In the genomic region with DNA sequence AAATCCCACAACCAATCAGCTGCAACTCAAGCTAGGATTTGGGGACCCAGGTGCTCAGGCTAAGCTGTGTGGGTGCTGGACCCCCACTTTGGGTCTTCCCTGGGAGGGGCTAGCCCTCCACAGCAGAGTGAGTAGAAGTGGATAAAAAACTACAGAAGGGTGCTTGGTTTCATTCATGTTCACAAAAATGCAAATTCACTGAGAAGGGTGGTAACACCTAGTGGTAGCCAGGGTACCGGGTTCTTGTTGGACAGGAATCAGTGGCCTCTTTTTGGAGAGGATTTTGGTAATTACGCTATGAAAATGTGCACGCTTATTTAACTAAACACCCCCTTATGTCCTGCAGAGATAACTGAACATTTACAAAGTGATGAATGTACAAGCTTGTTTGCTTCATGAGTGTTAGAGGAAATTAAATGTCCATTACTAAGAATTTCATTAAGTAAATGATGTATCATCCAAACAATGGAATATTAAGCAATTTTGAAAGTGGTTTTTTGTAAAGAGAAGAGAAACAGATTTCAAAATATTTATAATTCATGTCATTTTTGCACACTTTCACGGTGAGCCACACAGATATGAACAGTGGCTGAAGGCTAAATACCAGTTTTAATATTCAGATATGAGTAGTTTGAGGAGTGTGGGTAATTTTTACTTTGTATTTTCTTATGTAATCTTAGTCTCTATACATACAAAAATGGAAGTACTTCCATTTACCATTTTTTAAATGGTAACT, we compare ENCODE assay signal across 11 cellular contexts.
DNase-seq lines count a peak whose midpoint lies in the region; ATAC-seq lines count a peak whose summit lies in the region.
"Had no signal": no experiment of that assay in that cellular context is flagged by ENCODE, and none has a peak within 500 bp of the region (broad histone marks: within the 10 kb centered on the region; RNA-seq: fewer than 3 reads in every experiment).

No MANE protein-coding gene starts in this region.

- no peaks in the 10 kb centered on the region for H3K27me3 Mint-ChIP-seq in activated T-cell treated with anti-CD3 and anti-CD28 coated beads, Interleukin-2, amount 50 U/mL, for 4 hours (ENCODE audit: low read depth)
- no peaks in the 10 kb centered on the region for H3K27me3 Mint-ChIP-seq in activated naive CD8-positive, alpha-beta T cell
- H3K27me3 Mint-ChIP-seq: type B pancreatic cell had no signal

- peak; percentile 11 to 32 for ATAC-seq in activated T-cell treated with anti-CD3 and anti-CD28 coated beads, Interleukin-2, amount 50 U/mL, for 4 hours
- ATAC-seq in HG03064 (IDR thresholded peaks at IDR 0.05; ENCODE audit: low read depth, unreplicated experiment) (peak; percentile 8), GM18870 (IDR thresholded peaks at IDR 0.05; ENCODE audit: unreplicated experiment) (no peak)
- ATAC-seq in stimulated activated effector memory CD8-positive, alpha-beta T cell treated with anti-CD3 and anti-CD28 coated beads, Interleukin-12 subunit alpha, Interleukin-12 subunit beta, amount 100 ng/mL, for 72 hours, result peak; percentile 8

- peak overlapping the region; percentile 67 for H3K4me3 Mint-ChIP-seq in activated T-cell treated with anti-CD3 and anti-CD28 coated beads, Interleukin-2, amount 50 U/mL, for 4 hours
- peak overlapping the region; percentile 78 for H3K4me3 Mint-ChIP-seq in activated naive CD8-positive, alpha-beta T cell
- H3K4me3 Mint-ChIP-seq in stimulated activated effector memory CD8-positive, alpha-beta T cell treated with anti-CD3 and anti-CD28 coated beads, Interleukin-12 subunit alpha, Interleukin-12 subunit beta, amount 100 ng/mL, for 72 hours, result peak overlapping the region; percentile 55
- H3K4me3 Mint-ChIP-seq: type B pancreatic cell had no signal

- peaks cover 29% of the 10 kb centered on the region for H3K4me1 Mint-ChIP-seq in activated T-cell treated with anti-CD3 and anti-CD28 coated beads, Interleukin-2, amount 50 U/mL, for 4 hours (ENCODE audit: low read depth)
- peaks cover 31% of the 10 kb centered on the region for H3K4me1 Mint-ChIP-seq in activated naive CD8-positive, alpha-beta T cell (ENCODE audit: low read depth)
- H3K4me1 Mint-ChIP-seq in stimulated activated effector memory CD8-positive, alpha-beta T cell treated with anti-CD3 and anti-CD28 coated beads, Interleukin-12 subunit alpha, Interleukin-12 subunit beta, amount 100 ng/mL, for 72 hours, result peaks cover 18% of the 10 kb centered on the region

- H3K36me3 Mint-ChIP-seq in activated T-cell treated with anti-CD3 and anti-CD28 coated beads, Interleukin-2, amount 50 U/mL, for 4 hours (ENCODE audit: insufficient read depth), result peaks cover 43% of the 10 kb centered on the region
- H3K36me3 Mint-ChIP-seq in activated naive CD8-positive, alpha-beta T cell, result peaks cover 16% of the 10 kb centered on the region
- peaks cover 89% of the 10 kb centered on the region for H3K36me3 Mint-ChIP-seq in stimulated activated effector memory CD8-positive, alpha-beta T cell treated with anti-CD3 and anti-CD28 coated beads, Interleukin-12 subunit alpha, Interleukin-12 subunit beta, amount 100 ng/mL, for 72 hours
- H3K36me3 Mint-ChIP-seq: type B pancreatic cell had no signal

- no peak for DNase-seq in activated T-cell treated with anti-CD3 and anti-CD28 coated beads, Interleukin-2, amount 50 U/mL, for 4 hours
- no peak for DNase-seq in activated T-cell treated with anti-CD3 and anti-CD28 coated beads, Interleukin-2, amount 50 U/mL, for 48 hours
- no peak for DNase-seq in stimulated activated effector memory CD8-positive, alpha-beta T cell treated with anti-CD3 and anti-CD28 coated beads, Interleukin-12 subunit alpha, Interleukin-12 subunit beta, amount 100 ng/mL, for 72 hours (ENCODE audit: low spot score in 2 of 2)
- DNase-seq in effector CD4-positive, alpha-beta T cell, result no peak
- DNase-seq in NCI-H1694 (lab: John Stamatoyannopoulos, UW), result no peak
- DNase-seq: GM23248, NCI-H2081 treated with DMSO at 0.1 percent for 48 hours had no signal

- H3K27ac Mint-ChIP-seq in activated naive CD8-positive, alpha-beta T cell, result peak overlapping the region; percentile 86
- peak overlapping the region; percentile 88 for H3K27ac Mint-ChIP-seq in stimulated activated effector memory CD8-positive, alpha-beta T cell treated with anti-CD3 and anti-CD28 coated beads, Interleukin-12 subunit alpha, Interleukin-12 subunit beta, amount 100 ng/mL, for 72 hours
- H3K27ac Mint-ChIP-seq: type B pancreatic cell had no signal

- no peaks in the 10 kb centered on the region for H3K9me3 Mint-ChIP-seq in activated T-cell treated with anti-CD3 and anti-CD28 coated beads, Interleukin-2, amount 50 U/mL, for 4 hours
- no peaks in the 10 kb centered on the region for H3K9me3 Mint-ChIP-seq in activated naive CD8-positive, alpha-beta T cell (ENCODE audit: low read depth)
- H3K9me3 Mint-ChIP-seq in stimulated activated effector memory CD8-positive, alpha-beta T cell treated with anti-CD3 and anti-CD28 coated beads, Interleukin-12 subunit alpha, Interleukin-12 subunit beta, amount 100 ng/mL, for 72 hours, result no peaks in the 10 kb centered on the region
- H3K9me3 Mint-ChIP-seq: type B pancreatic cell had no signal
